22 cellular contexts compared by ENCODE assay signal in the genomic region with DNA sequence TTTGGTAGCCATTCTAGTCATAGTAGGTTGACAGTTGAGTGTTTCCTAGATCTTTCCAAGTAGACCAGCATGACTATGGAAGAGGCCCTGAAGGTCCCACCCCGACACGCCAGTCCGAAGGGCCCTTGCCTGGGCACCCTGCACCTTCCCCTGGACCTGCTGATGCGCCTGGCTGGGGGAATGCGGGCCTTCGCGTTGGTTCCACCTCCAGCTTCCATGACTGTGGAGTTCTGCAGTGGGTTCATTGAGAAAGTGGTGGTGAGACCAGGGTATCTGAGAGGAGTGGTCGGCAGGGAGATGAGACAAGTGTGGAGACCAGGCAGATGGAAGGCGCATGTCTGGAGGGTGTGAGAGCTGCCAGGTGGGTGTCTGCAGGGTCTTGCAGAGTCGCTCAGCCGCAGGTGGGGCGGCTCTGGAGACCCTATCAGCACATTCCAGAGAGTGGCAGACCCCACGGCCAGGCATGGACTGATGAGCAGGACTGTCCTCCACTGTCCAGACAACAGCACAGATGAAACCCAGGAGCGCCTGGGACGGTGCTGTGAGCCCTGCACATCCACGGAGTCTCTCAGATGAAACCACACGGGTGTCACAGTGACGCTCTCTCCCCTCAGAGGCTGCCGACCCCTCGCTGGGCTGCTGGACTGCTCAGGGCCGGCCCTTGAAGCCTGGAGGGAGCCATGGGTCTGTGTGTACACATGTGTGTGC.
"Had no signal": no experiment of that assay in that cellular context is flagged by ENCODE, and none has a peak within 500 bp of the region (broad histone marks: within the 10 kb centered on the region; RNA-seq: fewer than 3 reads in every experiment).

No MANE protein-coding gene starts in this region.

- H3K27ac ChIP-seq: left ventricle myocardium inferior, tibial nerve had no signal

- H3K4me1 Mint-ChIP-seq: immature natural killer cell had no signal

- H3K27me3 Mint-ChIP-seq: stimulated activated naive CD8-positive, alpha-beta T cell treated with anti-CD3 and anti-CD28 coated beads, Interleukin-15, Interleukin-2, amounts not matched to agents 100 ng/mL and 50 ng/mL, for 24 hours had no signal

- H3K4me1 ChIP-seq: left ventricle myocardium inferior, tibial nerve had no signal

- DNase-seq: activated CD4-positive, alpha-beta T cell treated with anti-CD3 and anti-CD28 coated beads, Interleukin-2, amount 50 U/mL, for 48 hours; activated CD8-positive, alpha-beta memory T cell treated with anti-CD3 and anti-CD28 coated beads, Interleukin-2, amount 50 U/mL, for 48 hours; activated naive CD4-positive, alpha-beta T cell treated with anti-CD3 and anti-CD28 coated beads, Interleukin-2, amount 50 U/mL, for 16 hours; activated T-cell treated with anti-CD3 and anti-CD28 coated beads, Interleukin-2, amount 50 U/mL, for 4 hours; anterior cingulate cortex; caudate nucleus; dermis blood vessel endothelial cell; effector CD8-positive, alpha-beta T cell; erythroblast; foreskin fibroblast; immature natural killer cell; kidney glomerular epithelial cell; left ventricle myocardium inferior; midbrain; nucleus accumbens; stimulated activated CD4-positive, alpha-beta T cell treated with anti-CD3 and anti-CD28 coated beads, Interleukin-4, amount 100 ng/mL, for 24 hours; T-helper 9 cell had no signal

- H3K4me3 Mint-ChIP-seq: activated T-cell treated with anti-CD3 and anti-CD28 coated beads, Interleukin-2, amount 50 U/mL, for 4 hours; brain; immature natural killer cell; nephron; stimulated activated naive CD8-positive, alpha-beta T cell treated with anti-CD3 and anti-CD28 coated beads, Interleukin-15, Interleukin-2, amounts not matched to agents 100 ng/mL and 50 ng/mL, for 24 hours; WTC11 had no signal

- H3K9me3 ChIP-seq: left ventricle myocardium inferior, tibial nerve had no signal

- ATAC-seq: activated T-cell treated with anti-CD3 and anti-CD28 coated beads, Interleukin-2, amount 50 U/mL, for 4 hours; WTC11 had no signal

- H3K36me3 Mint-ChIP-seq: brain, immature natural killer cell, WTC11 had no signal

- H3K36me3 ChIP-seq: left ventricle myocardium inferior, tibial nerve had no signal

- H3K9me3 Mint-ChIP-seq: activated T-cell treated with anti-CD3 and anti-CD28 coated beads, Interleukin-2, amount 50 U/mL, for 4 hours; immature natural killer cell; nephron; stimulated activated naive CD8-positive, alpha-beta T cell treated with anti-CD3 and anti-CD28 coated beads, Interleukin-15, Interleukin-2, amounts not matched to agents 100 ng/mL and 50 ng/mL, for 24 hours; WTC11 had no signal

- H3K4me3 ChIP-seq: left ventricle myocardium inferior, tibial nerve had no signal

- H3K27ac Mint-ChIP-seq: immature natural killer cell; nephron; stimulated activated naive CD8-positive, alpha-beta T cell treated with anti-CD3 and anti-CD28 coated beads, Interleukin-15, Interleukin-2, amounts not matched to agents 100 ng/mL and 50 ng/mL, for 24 hours; WTC11 had no signal
